In the genomic region with DNA sequence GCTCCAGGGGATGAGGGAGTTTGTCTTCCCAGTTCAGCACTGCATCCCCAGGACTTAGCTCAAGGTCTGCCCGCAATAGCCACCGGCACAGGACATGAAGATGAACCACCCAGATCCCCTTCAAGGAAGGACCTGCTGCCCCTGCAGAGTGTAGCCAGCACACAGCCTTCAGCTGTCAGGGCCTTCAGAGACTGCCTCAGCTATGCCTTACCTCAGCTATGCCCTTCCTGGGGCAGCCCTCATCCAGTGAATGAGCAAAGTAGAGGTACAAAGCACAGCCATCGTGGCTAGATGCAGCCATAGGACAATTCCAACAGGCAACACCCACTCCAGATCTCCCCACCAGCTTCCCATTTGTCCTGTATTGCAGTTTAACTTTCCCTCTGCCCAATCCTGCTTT, we compare ENCODE assay signal across 28 cellular contexts.
DNase-seq lines count a peak whose midpoint lies in the region; ATAC-seq lines count a peak whose summit lies in the region.
"Had no signal": no experiment of that assay in that cellular context is flagged by ENCODE, and none has a peak within 500 bp of the region (broad histone marks: within the 10 kb centered on the region; RNA-seq: fewer than 3 reads in every experiment).

No MANE protein-coding gene starts in this region.

- peaks cover 21% of the 10 kb centered on the region for H3K4me1 Mint-ChIP-seq in activated CD4-positive, alpha-beta T cell treated with anti-CD3 and anti-CD28 coated beads for 36 hours
- H3K4me1 Mint-ChIP-seq in activated naive CD8-positive, alpha-beta T cell treated with anti-CD3 and anti-CD28 coated beads for 36 hours, result peaks cover 35% of the 10 kb centered on the region

- H3K9me3 ChIP-seq in HAP-1, result no peaks in the 10 kb centered on the region
- H3K9me3 ChIP-seq: body of pancreas, Peyer's patch, testis had no signal

- in situ Hi-C loops in HAP-1 (cut with MboI; ENCODE audit: low sequenced_read_pairs), result no loop called here

- H3K27me3 ChIP-seq in HAP-1 (ENCODE audit: low read depth), result no peaks in the 10 kb centered on the region
- H3K27me3 ChIP-seq: adrenal gland, body of pancreas, Peyer's patch, testis had no signal

- no peak overlapping the region for H3K4me3 ChIP-seq in HAP-1
- H3K4me3 ChIP-seq: adrenal gland, body of pancreas, GM23248, Peyer's patch, testis had no signal

- H3K36me3 ChIP-seq in HAP-1 (replicated peaks), result no peaks in the 10 kb centered on the region
- H3K36me3 ChIP-seq: adrenal gland, Peyer's patch had no signal

- no peaks in the 10 kb centered on the region for H3K36me3 Mint-ChIP-seq in activated CD4-positive, alpha-beta T cell treated with anti-CD3 and anti-CD28 coated beads for 36 hours (ENCODE audit: low read depth)
- H3K36me3 Mint-ChIP-seq in activated naive CD8-positive, alpha-beta T cell treated with anti-CD3 and anti-CD28 coated beads for 36 hours, result no peaks in the 10 kb centered on the region

- H3K27me3 Mint-ChIP-seq in activated CD4-positive, alpha-beta T cell treated with anti-CD3 and anti-CD28 coated beads for 36 hours, result peaks cover 1% of the 10 kb centered on the region
- no peaks in the 10 kb centered on the region for H3K27me3 Mint-ChIP-seq in activated naive CD8-positive, alpha-beta T cell treated with anti-CD3 and anti-CD28 coated beads for 36 hours

- no peak for DNase-seq in activated CD4-positive, alpha-beta T cell treated with anti-CD3 and anti-CD28 coated beads for 36 hours
- no peak for DNase-seq in activated CD4-positive, alpha-beta T cell treated with anti-CD3 and anti-CD28 coated beads for 1 hour
- DNase-seq in activated naive CD8-positive, alpha-beta T cell treated with anti-CD3 and anti-CD28 coated beads for 36 hours, result no peak
- DNase-seq in stimulated activated naive CD8-positive, alpha-beta T cell treated with anti-CD3 and anti-CD28 coated beads, Interleukin-15, Interleukin-2, amounts not matched to agents 100 U/mL and 50 U/mL, for 24 hours, result no peak
- DNase-seq in HAP-1 (ENCODE audit: low spot score in 2 of 2), result no peak
- no peak for DNase-seq in AG08396 (ENCODE audit: low spot score)
- DNase-seq: activated CD4-positive, alpha-beta T cell treated with anti-CD3 and anti-CD28 coated beads for 4 hours; activated T-cell treated with anti-CD3 and anti-CD28 coated beads, Interleukin-2, amount 50 U/mL, for 1 hour; adrenal gland; body of pancreas; C1 segment of cervical spinal cord; cerebellar nuclear complex; dermis blood vessel endothelial cell; DMS53; endodermal cell; left colon; NCI-H1436 treated with DMSO at 0.1 percent for 48 hours; NCI-H2107; NCI-H345; NCI-H748 treated with DMSO at 0.1 percent for 48 hours; nephron progenitor cell; Peyer's patch; SHP77; stimulated activated CD4-positive, alpha-beta T cell treated with anti-CD3 and anti-CD28 coated beads, Interleukin-4, amount 100 ng/mL, for 4 hours; testis had no signal

- peak; percentile 50 for ATAC-seq in activated CD4-positive, alpha-beta T cell treated with anti-CD3 and anti-CD28 coated beads for 36 hours
- peak; percentile 29 for ATAC-seq in HG02759 (IDR thresholded peaks at IDR 0.05; ENCODE audit: unreplicated experiment)
- ATAC-seq in stimulated activated naive CD8-positive, alpha-beta T cell treated with anti-CD3 and anti-CD28 coated beads, Interleukin-15, Interleukin-2, amounts not matched to agents 100 U/mL and 50 U/mL, for 24 hours, result peak; percentile 38
- ATAC-seq in HG02852 (IDR thresholded peaks at IDR 0.05; ENCODE audit: unreplicated experiment), result no peak
- ATAC-seq: body of pancreas, left colon had no signal

- no peak overlapping the region for H3K27ac Mint-ChIP-seq in activated CD4-positive, alpha-beta T cell treated with anti-CD3 and anti-CD28 coated beads for 36 hours
- H3K27ac Mint-ChIP-seq in activated naive CD8-positive, alpha-beta T cell treated with anti-CD3 and anti-CD28 coated beads for 36 hours, result peak overlapping the region; percentile 68
- H3K27ac Mint-ChIP-seq: endodermal cell, nephron progenitor cell had no signal

- H3K4me1 ChIP-seq in HAP-1, result peaks cover 5% of the 10 kb centered on the region
- H3K4me1 ChIP-seq: adrenal gland, body of pancreas, Peyer's patch, testis had no signal

- POLR2A ChIA-PET in activated CD4-positive, alpha-beta T cell treated with anti-CD3 and anti-CD28 coated beads for 36 hours (lab: Charles Lee), result interaction anchor here (1.2 kb wide), 1 partner anchor 11 kb away, joined by 4 read pairs; no protein-coding TSS in a partner anchor

- intact Hi-C loops in activated CD4-positive, alpha-beta T cell treated with anti-CD3 and anti-CD28 coated beads for 36 hours (cut with DNase I, micrococcal nuclease), result no loop called here

- H3K9me3 Mint-ChIP-seq in activated CD4-positive, alpha-beta T cell treated with anti-CD3 and anti-CD28 coated beads for 36 hours (ENCODE audit: low read depth), result no peaks in the 10 kb centered on the region
- H3K9me3 Mint-ChIP-seq in activated naive CD8-positive, alpha-beta T cell treated with anti-CD3 and anti-CD28 coated beads for 36 hours, result no peaks in the 10 kb centered on the region
- H3K9me3 Mint-ChIP-seq: endodermal cell, nephron progenitor cell had no signal

- H3K4me3 Mint-ChIP-seq in activated CD4-positive, alpha-beta T cell treated with anti-CD3 and anti-CD28 coated beads for 36 hours, result no peak overlapping the region
- H3K4me3 Mint-ChIP-seq in activated naive CD8-positive, alpha-beta T cell treated with anti-CD3 and anti-CD28 coated beads for 36 hours, result no peak overlapping the region
- H3K4me3 Mint-ChIP-seq: endodermal cell, nephron progenitor cell had no signal

- CTCF ChIA-PET in activated CD4-positive, alpha-beta T cell treated with anti-CD3 and anti-CD28 coated beads for 36 hours (lab: Charles Lee), result interaction anchor here (0.7 to 1.5 kb wide), 7 partner anchors 9 to 312 kb away, joined by 3 to 5 read pairs (median 3); no protein-coding TSS in a partner anchor
